ENCODE assay signal across 18 cellular contexts in the genomic region with DNA sequence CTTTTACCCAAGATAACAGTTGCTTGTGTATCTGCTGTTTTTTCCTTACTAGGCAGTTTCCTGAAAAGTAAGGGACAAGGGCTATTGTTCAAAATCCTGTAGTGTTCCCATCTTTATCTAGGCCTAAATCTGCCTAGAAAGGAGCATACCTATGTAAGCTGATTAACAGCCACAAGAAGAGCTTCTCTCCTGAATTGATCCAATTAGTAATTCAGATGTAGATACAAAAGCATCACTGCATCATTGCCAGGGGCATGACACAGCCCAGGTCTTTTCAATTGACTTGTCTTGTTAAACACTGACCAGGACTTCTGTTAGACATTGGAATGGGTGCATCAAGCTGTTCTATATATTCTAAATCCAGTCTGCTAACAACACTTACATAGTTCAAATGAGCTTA.
DNase-seq lines count a peak whose midpoint lies in the region; ATAC-seq, FAIRE-seq and TF ChIP-seq lines count a peak whose summit lies in the region.
"Had no signal": no experiment of that assay in that cellular context is flagged by ENCODE, and none has a peak within 500 bp of the region (broad histone marks: within the 10 kb centered on the region; RNA-seq: fewer than 3 reads in every experiment).

No MANE protein-coding gene starts in this region.

- H2BK12ac ChIP-seq in trophoblast cell (ENCODE audit: low read length): no peak overlapping the region

- no peak overlapping the region for H2AK5ac ChIP-seq in trophoblast cell (ENCODE audit: low read length)

- H3K79me2 ChIP-seq in trophoblast cell (ENCODE audit: control insufficient read depth, insufficient read depth, low read length, poor library complexity): peaks cover 2% of the 10 kb centered on the region

- H3K36me3 ChIP-seq in RWPE2 (ENCODE audit: low read depth) (no peaks in the 10 kb centered on the region), trophoblast cell (ENCODE audit: control insufficient read depth in 1 of 2, insufficient read depth in 2 of 2, low read length in 2 of 2) (no peaks in the 10 kb centered on the region)
- H3K36me3 ChIP-seq: BE2C, Peyer's patch, SJCRH30 had no signal

- H3K9me3 ChIP-seq in RWPE2 (ENCODE audit: severe bottlenecking) (no peaks in the 10 kb centered on the region), trophoblast cell (ENCODE audit: insufficient read depth, low read depth, low read length) (no peaks in the 10 kb centered on the region)
- H3K9me3 ChIP-seq: BE2C, Peyer's patch, SJCRH30 had no signal

- no peak overlapping the region for H2BK120ac ChIP-seq in trophoblast cell (ENCODE audit: insufficient read depth, low read length, poor library complexity)

- no peak overlapping the region for H3K18ac ChIP-seq in trophoblast cell (ENCODE audit: low read length)

- no peak for DNase-seq in GM12892 (ENCODE audit: insufficient read length)
- no peak for DNase-seq in RWPE2 (ENCODE audit: low spot score)
- DNase-seq in foreskin keratinocyte: no peak
- no peak for DNase-seq in trophoblast cell
- no peak for DNase-seq in NCI-H2107 (lab: John Stamatoyannopoulos, UW)
- DNase-seq: BE2C; DMS79; KG1; NCI-H1092; NCI-H1436; NCI-H187 treated with DMSO at 0.1 percent for 48 hours; NK-92 treated with Interleukin-12 subunit alpha and Interleukin-12 subunit beta, amount 100 ng/mL, for 24 hours; Peyer's patch; SJCRH30 had no signal

- no peak overlapping the region for H3K14ac ChIP-seq in trophoblast cell (ENCODE audit: low read length)

- H2BK5ac ChIP-seq in trophoblast cell (ENCODE audit: low read depth, low read length, poor library complexity): no peak overlapping the region

- H3K4me1 ChIP-seq in RWPE2 (ENCODE audit: insufficient read depth, poor library complexity, severe bottlenecking) (peaks cover 56% of the 10 kb centered on the region), foreskin keratinocyte (peaks cover 67% of the 10 kb centered on the region), trophoblast cell (ENCODE audit: control insufficient read depth in 1 of 2, insufficient read depth in 2 of 2, low read length in 2 of 2) (peaks cover 5 to 12% of the 10 kb centered on the region in 2 experiments)
- H3K4me1 ChIP-seq: BE2C, Peyer's patch, SJCRH30 had no signal

- H3K79me1 ChIP-seq in trophoblast cell (ENCODE audit: low read length): peaks cover 25% of the 10 kb centered on the region

- H4K12ac ChIP-seq in trophoblast cell (ENCODE audit: low read depth, low read length): no peak overlapping the region

- no peak overlapping the region for H3K4ac ChIP-seq in trophoblast cell (ENCODE audit: low read depth, low read length)

- H3K4me2 ChIP-seq in trophoblast cell (ENCODE audit: low read length): no peak overlapping the region

- peak overlapping the region; percentile 99 for H3K27ac ChIP-seq in RWPE2 (ENCODE audit: poor library complexity, severe bottlenecking)
- H3K27ac ChIP-seq in foreskin keratinocyte: peak overlapping the region; percentile 100
- H3K27ac ChIP-seq in trophoblast cell (ENCODE audit: low read depth, low read length): peak overlapping the region; percentile 90
- H3K27ac ChIP-seq: Peyer's patch, SJCRH30 had no signal

- no peak for TF ChIP-seq POLR2A in GM12892 (IDR thresholded peaks at IDR 0.05; ENCODE audit: low read depth, low read length)

- H3K23ac ChIP-seq in trophoblast cell (ENCODE audit: low read length): no peak overlapping the region

- H3K4me3 ChIP-seq in RWPE2 (ENCODE audit: severe bottlenecking) (no peak overlapping the region), trophoblast cell (ENCODE audit: low read depth, low read length) (no peak overlapping the region)
- H3K4me3 ChIP-seq: GM12878, Peyer's patch, SJCRH30 had no signal

- ATAC-seq in RWPE2 (ENCODE audit: low read depth): no peak
- no peak for ATAC-seq in foreskin keratinocyte
- ATAC-seq in HG03045 (IDR thresholded peaks at IDR 0.05; ENCODE audit: unreplicated experiment): no peak
- no peak for ATAC-seq in HG02642 (IDR thresholded peaks at IDR 0.05; ENCODE audit: poor library complexity, unreplicated experiment)
- ATAC-seq: GM12878 had no signal

- no peak overlapping the region for H3K9ac ChIP-seq in trophoblast cell (ENCODE audit: low read length)

- H4K91ac ChIP-seq in trophoblast cell (ENCODE audit: low read depth, low read length): no peak overlapping the region

- no peaks in the 10 kb centered on the region for H3K27me3 ChIP-seq in RWPE2 (ENCODE audit: insufficient read depth, poor library complexity, severe bottlenecking)
- no peaks in the 10 kb centered on the region for H3K27me3 ChIP-seq in foreskin keratinocyte
- H3K27me3 ChIP-seq in trophoblast cell (ENCODE audit: insufficient read depth, low read length): no peaks in the 10 kb centered on the region
- H3K27me3 ChIP-seq: BE2C, Peyer's patch, SJCRH30 had no signal

- H4K8ac ChIP-seq in trophoblast cell (ENCODE audit: low read depth, low read length): no peak overlapping the region

- TF ChIP-seq CTCF in RWPE2 (IDR thresholded peaks at IDR 0.05; ENCODE audit: poor library complexity, severe bottlenecking) (no peak), foreskin keratinocyte (conservative IDR thresholded peaks at IDR 0.05) (no peak)

- H2AFZ ChIP-seq in trophoblast cell (ENCODE audit: insufficient read depth, low read length, poor library complexity): no peak overlapping the region

- FAIRE-seq in GM12892 (lab: Jason Lieb, UNC): peak; percentile 17
- FAIRE-seq: GM12878, H54 had no signal
